1 cellular context compared by ENCODE assay signal in the genomic region with DNA sequence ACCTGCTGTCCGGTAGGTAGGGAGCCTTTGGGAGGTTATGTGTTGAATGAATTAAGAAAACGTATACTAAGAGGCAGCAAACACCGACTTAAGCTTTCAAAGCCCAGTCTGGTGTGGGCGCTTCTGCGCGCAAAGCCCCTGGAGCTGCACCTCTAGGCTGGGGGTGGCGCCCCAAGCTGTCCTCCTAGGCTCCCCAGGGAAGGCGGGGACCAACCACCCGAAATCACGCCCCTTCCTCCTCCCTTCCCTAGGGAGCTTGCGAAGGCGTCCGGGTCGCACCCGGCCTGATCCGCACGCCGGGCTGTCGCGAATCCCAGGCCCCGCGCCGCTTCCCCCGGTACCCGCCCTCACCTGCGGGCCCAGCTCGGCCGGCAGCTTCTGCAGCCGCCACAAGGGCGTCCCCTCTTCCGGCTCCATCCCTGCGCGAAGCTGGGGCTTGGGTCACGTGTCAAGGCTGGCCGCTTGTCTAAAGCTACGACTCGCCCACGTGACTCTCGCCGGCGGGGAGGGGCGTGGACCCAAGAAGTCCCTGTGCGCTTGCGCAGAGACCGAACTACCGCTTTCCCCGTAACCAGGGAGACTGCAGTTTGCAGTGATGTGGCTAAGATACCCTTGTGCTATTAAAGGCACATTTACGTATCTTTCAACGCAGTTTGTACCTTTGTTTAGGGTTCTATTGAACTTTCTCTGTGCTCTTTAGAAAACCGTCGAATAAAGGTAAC.
TF ChIP-seq lines count a peak whose summit lies in the region.

COMMD8 (minus strand) TSS at position 468 of the 722 bp plus-strand sequence; CDS start at position 417, 51 bp downstream.

TF ChIP-seq in HepG2, 621 proteins besides CTCF, POLR2A, EP300 and RAD21 (continued from another document and continues in another):
- TF ChIP-seq, protein P1, sequence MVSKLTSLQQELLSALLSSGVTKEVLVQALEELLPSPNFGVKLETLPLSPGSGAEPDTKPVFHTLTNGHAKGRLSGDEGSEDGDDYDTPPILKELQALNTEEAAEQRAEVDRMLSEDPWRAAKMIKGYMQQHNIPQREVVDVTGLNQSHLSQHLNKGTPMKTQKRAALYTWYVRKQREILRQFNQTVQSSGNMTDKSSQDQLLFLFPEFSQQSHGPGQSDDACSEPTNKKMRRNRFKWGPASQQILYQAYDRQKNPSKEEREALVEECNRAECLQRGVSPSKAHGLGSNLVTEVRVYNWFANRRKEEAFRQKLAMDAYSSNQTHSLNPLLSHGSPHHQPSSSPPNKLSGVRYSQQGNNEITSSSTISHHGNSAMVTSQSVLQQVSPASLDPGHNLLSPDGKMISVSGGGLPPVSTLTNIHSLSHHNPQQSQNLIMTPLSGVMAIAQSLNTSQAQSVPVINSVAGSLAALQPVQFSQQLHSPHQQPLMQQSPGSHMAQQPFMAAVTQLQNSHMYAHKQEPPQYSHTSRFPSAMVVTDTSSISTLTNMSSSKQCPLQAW (CRISPR knock-in tag; IDR thresholded peaks at IDR 0.05), result 0 out of 2 replicates have a peak, but pooled peaks have one; percentile 44
- TF ChIP-seq SSRP1 (CRISPR knock-in tag; IDR thresholded peaks at IDR 0.05), result no peak
- peak; percentile 42; the same call in 1 of the 2 replicates for TF ChIP-seq ZNF567 (CRISPR knock-in tag; IDR thresholded peaks at IDR 0.05; ENCODE audit: borderline replicate concordance)
- TF ChIP-seq, protein P2, sequence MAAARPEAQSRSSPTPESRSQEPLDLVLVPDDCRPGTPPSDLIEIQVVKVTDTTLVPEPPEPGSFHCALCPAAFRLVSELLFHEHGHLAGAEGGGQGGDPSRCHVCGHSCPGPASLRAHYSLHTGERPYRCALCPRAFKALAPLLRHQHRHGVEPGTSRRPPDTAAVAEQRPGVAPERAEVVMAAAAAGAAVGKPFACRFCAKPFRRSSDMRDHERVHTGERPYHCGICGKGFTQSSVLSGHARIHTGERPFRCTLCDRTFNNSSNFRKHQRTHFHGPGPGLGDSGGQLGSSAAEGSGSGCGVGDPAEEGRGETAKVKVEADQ (CRISPR knock-in tag; IDR thresholded peaks at IDR 0.05; ENCODE audit: borderline replicate concordance), result no peak
- no peak for TF ChIP-seq KLF15 (CRISPR knock-in tag; IDR thresholded peaks at IDR 0.05; ENCODE audit: borderline replicate concordance)
- TF ChIP-seq NFKBIZ (CRISPR knock-in tag; IDR thresholded peaks at IDR 0.05), result no peak
- no peak for TF ChIP-seq PRPF4 (IDR thresholded peaks at IDR 0.05; ENCODE audit: low read depth, low read length, poor library complexity, severe bottlenecking)
- TF ChIP-seq ZNF263 (CRISPR knock-in tag; IDR thresholded peaks at IDR 0.05), result peak; percentile 35; the same call in 1 of the 2 replicates
- TF ChIP-seq ZNF235 (CRISPR knock-in tag; IDR thresholded peaks at IDR 0.05; ENCODE audit: borderline replicate concordance), result peak; percentile 31; the same call in 1 of the 2 replicates
- TF ChIP-seq ZMYM4 (CRISPR knock-in tag; IDR thresholded peaks at IDR 0.05), result peak; percentile 99
- no peak for TF ChIP-seq PAX8 (CRISPR knock-in tag; IDR thresholded peaks at IDR 0.05; ENCODE audit: borderline replicate concordance)
- TF ChIP-seq E2F5 (CRISPR knock-in tag; conservative IDR thresholded peaks at IDR 0.05), result no peak
- peak; percentile 87 for TF ChIP-seq ELF1 (CRISPR knock-in tag; IDR thresholded peaks at IDR 0.05)
- TF ChIP-seq HOXD1 (CRISPR knock-in tag; IDR thresholded peaks at IDR 0.05), result no peak
- TF ChIP-seq ZNF878 (CRISPR knock-in tag; IDR thresholded peaks at IDR 0.05), result no peak
- no peak for TF ChIP-seq ZNF260 (CRISPR knock-in tag; IDR thresholded peaks at IDR 0.05; ENCODE audit: borderline replicate concordance, low read depth)
- TF ChIP-seq, protein P3, sequence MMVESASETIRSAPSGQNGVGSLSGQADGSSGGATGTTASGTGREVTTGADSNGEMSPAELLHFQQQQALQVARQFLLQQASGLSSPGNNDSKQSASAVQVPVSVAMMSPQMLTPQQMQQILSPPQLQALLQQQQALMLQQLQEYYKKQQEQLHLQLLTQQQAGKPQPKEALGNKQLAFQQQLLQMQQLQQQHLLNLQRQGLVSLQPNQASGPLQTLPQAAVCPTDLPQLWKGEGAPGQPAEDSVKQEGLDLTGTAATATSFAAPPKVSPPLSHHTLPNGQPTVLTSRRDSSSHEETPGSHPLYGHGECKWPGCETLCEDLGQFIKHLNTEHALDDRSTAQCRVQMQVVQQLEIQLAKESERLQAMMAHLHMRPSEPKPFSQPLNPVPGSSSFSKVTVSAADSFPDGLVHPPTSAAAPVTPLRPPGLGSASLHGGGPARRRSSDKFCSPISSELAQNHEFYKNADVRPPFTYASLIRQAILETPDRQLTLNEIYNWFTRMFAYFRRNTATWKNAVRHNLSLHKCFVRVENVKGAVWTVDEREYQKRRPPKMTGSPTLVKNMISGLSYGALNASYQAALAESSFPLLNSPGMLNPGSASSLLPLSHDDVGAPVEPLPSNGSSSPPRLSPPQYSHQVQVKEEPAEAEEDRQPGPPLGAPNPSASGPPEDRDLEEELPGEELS (CRISPR knock-in tag; IDR thresholded peaks at IDR 0.05), result no peak
- TF ChIP-seq ZNF572 (CRISPR knock-in tag; IDR thresholded peaks at IDR 0.05), result no peak; the same call in 1 of the 2 replicates
- no peak for TF ChIP-seq ISX (CRISPR knock-in tag; conservative IDR thresholded peaks at IDR 0.05)
- no peak for TF ChIP-seq CENPX (CRISPR knock-in tag; IDR thresholded peaks at IDR 0.05)
- peak; percentile 93 for TF ChIP-seq POLR2G (IDR thresholded peaks at IDR 0.05; ENCODE audit: low read depth, low read length)
- 0 out of 2 replicates have a peak, but pooled peaks have one; percentile 12 for TF ChIP-seq FOXK1 (CRISPR knock-in tag; IDR thresholded peaks at IDR 0.05; ENCODE audit: borderline replicate concordance, low read depth)
- no peak for TF ChIP-seq PBX2 (CRISPR knock-in tag; IDR thresholded peaks at IDR 0.05)
- no peak for TF ChIP-seq ZNF207 (IDR thresholded peaks at IDR 0.05; ENCODE audit: borderline replicate concordance)
- TF ChIP-seq MTF2 (CRISPR knock-in tag; IDR thresholded peaks at IDR 0.05; ENCODE audit: borderline replicate concordance), result no peak
- TF ChIP-seq NFIB (CRISPR knock-in tag; IDR thresholded peaks at IDR 0.05; ENCODE audit: borderline replicate concordance), result no peak
- TF ChIP-seq GATA4 (IDR thresholded peaks at IDR 0.05; ENCODE audit: borderline replicate concordance, low read depth), result no peak
- peak; percentile 82 for TF ChIP-seq ETV5 (CRISPR knock-in tag; IDR thresholded peaks at IDR 0.05; ENCODE audit: borderline replicate concordance)
- peak; percentile 70 for TF ChIP-seq MED8 (CRISPR knock-in tag; IDR thresholded peaks at IDR 0.05; ENCODE audit: insufficient replicate concordance)
- TF ChIP-seq ZNF557 (CRISPR knock-in tag; IDR thresholded peaks at IDR 0.05), result no peak
- TF ChIP-seq, protein P4, sequence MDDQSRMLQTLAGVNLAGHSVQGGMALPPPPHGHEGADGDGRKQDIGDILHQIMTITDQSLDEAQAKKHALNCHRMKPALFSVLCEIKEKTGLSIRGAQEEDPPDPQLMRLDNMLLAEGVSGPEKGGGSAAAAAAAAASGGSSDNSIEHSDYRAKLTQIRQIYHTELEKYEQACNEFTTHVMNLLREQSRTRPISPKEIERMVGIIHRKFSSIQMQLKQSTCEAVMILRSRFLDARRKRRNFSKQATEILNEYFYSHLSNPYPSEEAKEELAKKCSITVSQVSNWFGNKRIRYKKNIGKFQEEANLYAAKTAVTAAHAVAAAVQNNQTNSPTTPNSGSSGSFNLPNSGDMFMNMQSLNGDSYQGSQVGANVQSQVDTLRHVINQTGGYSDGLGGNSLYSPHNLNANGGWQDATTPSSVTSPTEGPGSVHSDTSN (CRISPR knock-in tag; IDR thresholded peaks at IDR 0.05; ENCODE audit: borderline replicate concordance), result no peak
- TF ChIP-seq ZNF44 (CRISPR knock-in tag; IDR thresholded peaks at IDR 0.05), result no peak; the same call in 1 of the 2 replicates
- TF ChIP-seq TEF (CRISPR knock-in tag; IDR thresholded peaks at IDR 0.05), result no peak
- TF ChIP-seq ZNF512 (CRISPR knock-in tag; IDR thresholded peaks at IDR 0.05), result no peak
- no peak for TF ChIP-seq ZNF800 (CRISPR knock-in tag; IDR thresholded peaks at IDR 0.05)
- TF ChIP-seq SOX6 (IDR thresholded peaks at IDR 0.05), result no peak
- TF ChIP-seq SOX6 (CRISPR knock-in tag; IDR thresholded peaks at IDR 0.05), result peak; percentile 71; the same call in 1 of the 2 replicates
- TF ChIP-seq SRF (IDR thresholded peaks at IDR 0.05; ENCODE audit: low read depth, low read length), result no peak
- TF ChIP-seq ATRX (CRISPR knock-in tag; IDR thresholded peaks at IDR 0.05; ENCODE audit: borderline replicate concordance), result no peak
- no peak for TF ChIP-seq CAMTA2 (CRISPR knock-in tag; IDR thresholded peaks at IDR 0.05; ENCODE audit: borderline replicate concordance)
- TF ChIP-seq ZFP90 (CRISPR knock-in tag; IDR thresholded peaks at IDR 0.05; ENCODE audit: borderline replicate concordance), result no peak; the same call in 1 of the 2 replicates
- peak; percentile 55; the same call in 1 of the 2 replicates for TF ChIP-seq PITX1 (CRISPR knock-in tag; IDR thresholded peaks at IDR 0.05)
- TF ChIP-seq CHD2 (IDR thresholded peaks at IDR 0.05; ENCODE audit: low read depth, low read length), result no peak
- TF ChIP-seq ZNF607 (CRISPR knock-in tag; IDR thresholded peaks at IDR 0.05; ENCODE audit: borderline replicate concordance), result peak; percentile 21; the same call in 1 of the 2 replicates
- no peak for TF ChIP-seq PAF1 (CRISPR knock-in tag; IDR thresholded peaks at IDR 0.05)
- no peak for TF ChIP-seq MIXL1 (CRISPR knock-in tag; IDR thresholded peaks at IDR 0.05)
- 0 out of 2 replicates have a peak, but pooled peaks have one; percentile 43 for TF ChIP-seq KLF12 (CRISPR knock-in tag; IDR thresholded peaks at IDR 0.05; ENCODE audit: borderline replicate concordance)
- TF ChIP-seq FLYWCH1 (CRISPR knock-in tag; IDR thresholded peaks at IDR 0.05), result no peak
- TF ChIP-seq CREM (IDR thresholded peaks at IDR 0.05), result no peak
- TF ChIP-seq CREM (CRISPR knock-in tag; IDR thresholded peaks at IDR 0.05), result no peak
- TF ChIP-seq ZKSCAN5 (CRISPR knock-in tag; IDR thresholded peaks at IDR 0.05), result no peak
- no peak for TF ChIP-seq KAT2B (IDR thresholded peaks at IDR 0.05; ENCODE audit: borderline replicate concordance, low read depth, low read length)
- peak; percentile 80 for TF ChIP-seq PATZ1 (CRISPR knock-in tag; IDR thresholded peaks at IDR 0.05)
- no peak for TF ChIP-seq DPF2 (CRISPR knock-in tag; IDR thresholded peaks at IDR 0.05; ENCODE audit: borderline replicate concordance, low read depth)
- TF ChIP-seq MIER2 (CRISPR knock-in tag; IDR thresholded peaks at IDR 0.05), result no peak
